ENCODE assay signal across 12 cellular contexts in the genomic region with DNA sequence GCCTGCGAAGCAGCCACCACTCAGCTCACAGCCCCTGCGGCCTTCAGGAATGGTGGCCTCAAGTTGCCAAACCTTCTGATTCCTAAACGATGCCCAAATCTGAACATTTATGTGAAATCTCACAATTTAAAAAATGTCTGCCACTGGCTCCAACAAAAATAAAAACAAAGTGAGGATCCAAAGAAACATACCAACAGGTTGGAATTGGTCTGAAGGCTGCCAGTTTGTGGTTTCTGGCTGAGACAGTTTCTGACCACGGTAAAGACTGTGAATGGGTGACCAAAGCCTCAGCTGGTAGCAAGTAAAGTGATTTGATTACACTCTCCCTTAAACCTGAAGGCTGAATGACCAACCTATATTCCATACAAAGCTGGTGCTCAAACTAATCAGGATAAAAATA.
"Had no signal": no experiment of that assay in that cellular context is flagged by ENCODE, and none has a peak within 500 bp of the region (broad histone marks: within the 10 kb centered on the region; RNA-seq: fewer than 3 reads in every experiment).

No MANE protein-coding gene starts in this region.

- H3K4me1 Mint-ChIP-seq: memory B cell had no signal

- H3K4me3 Mint-ChIP-seq: memory B cell; natural killer cell treated with Interleukin-12 subunit alpha and Interleukin-12 subunit beta and Interleukin-15 and Interleukin-18, amount 100 ng/mL, for 72 hours had no signal

- DNase-seq: activated CD4-positive, alpha-beta T cell treated with anti-CD3 and anti-CD28 coated beads, Interleukin-2, amount 50 U/mL, for 48 hours; colonic mucosa; effector CD4-positive, alpha-beta T cell; heart left ventricle; psoas muscle; sigmoid colon; stimulated activated CD4-positive, alpha-beta T cell treated with anti-CD3 and anti-CD28 coated beads, Interleukin-2, amount 100 ng/mL, for 48 hours; SW 1271; thyroid gland had no signal

- H3K27ac Mint-ChIP-seq: memory B cell had no signal

- ATAC-seq: activated CD4-positive, CD25-positive, alpha-beta regulatory T cell treated with anti-CD3 and anti-CD28 coated beads, Interleukin-2, amount 50 U/mL, for 24 hours; heart left ventricle; natural killer cell treated with Interleukin-12 subunit alpha and Interleukin-12 subunit beta and Interleukin-15 and Interleukin-18, amount 100 ng/mL, for 72 hours; psoas muscle had no signal

- H3K9me3 Mint-ChIP-seq: memory B cell; natural killer cell treated with Interleukin-12 subunit alpha and Interleukin-12 subunit beta and Interleukin-15 and Interleukin-18, amount 100 ng/mL, for 72 hours had no signal

- H3K27me3 Mint-ChIP-seq: memory B cell; natural killer cell treated with Interleukin-12 subunit alpha and Interleukin-12 subunit beta and Interleukin-15 and Interleukin-18, amount 100 ng/mL, for 72 hours had no signal
